Comparison of ENCODE assay signal across 8 cellular contexts in genomic region chr15:84982301-84982920, GRCh38. TPM values are rescaled to one million over a fixed set of nuclear protein-coding genes. Genes with fewer than 3 reads are reported as not detected.
A peak's percentile ranks its signal among the peaks of the same experiment; 100 is the strongest.
DNase-seq lines count a peak whose midpoint lies in the region; ATAC-seq and TF ChIP-seq lines count a peak whose summit lies in the region.

No MANE protein-coding gene starts in this region.

- TF ChIP-seq POLR2A in lower leg skin (IDR thresholded peaks at IDR 0.05) = no peak

- peak overlapping the region; percentile 80 for H3K4me3 Mint-ChIP-seq in WTC11

- no peaks in the 10 kb centered on the region for H3K9me3 ChIP-seq in HEK293 (ENCODE audit: control insufficient read depth, insufficient read depth, low read depth, low read length)

- H3K79me2 ChIP-seq in ACC112 (ENCODE audit: control insufficient read depth, insufficient read depth, low read length, unreplicated experiment) = peaks cover 42% of the 10 kb centered on the region

- DNase-seq in WTC11 (ENCODE audit: low spot score) = no peak
- peak; percentile 18 for DNase-seq in cerebellar cortex (ENCODE audit: low spot score)
- peak; percentile 18 to 90 for DNase-seq in lower leg skin (ENCODE audit: low spot score in 2 of 2)
- DNase-seq in stimulated activated CD4-positive, alpha-beta T cell treated with anti-CD3 and anti-CD28 coated beads, TNF-alpha, amount 100 ng/mL, for 1 hour (ENCODE audit: low read depth in 3 of 3, low spot score in 1 of 3) = peak in 2 of 3 donors; percentile 21 to 33
- no peak for DNase-seq in NCI-H146 treated with DMSO at 0.1 percent for 48 hours (lab: John Stamatoyannopoulos, UW; ENCODE audit: unreplicated experiment)

- ATAC-seq in WTC11 = no peak
- no peak for ATAC-seq in GM18517 (IDR thresholded peaks at IDR 0.05; ENCODE audit: unreplicated experiment)

- peaks cover 14% of the 10 kb centered on the region for H3K4me1 ChIP-seq in ACC112 (ENCODE audit: control insufficient read depth, insufficient read depth, low read length, unreplicated experiment)
- peaks cover 23% of the 10 kb centered on the region for H3K4me1 ChIP-seq in HEK293 (ENCODE audit: control insufficient read depth, insufficient read depth, low read length)

- H3K27ac Mint-ChIP-seq in WTC11 = no peak overlapping the region

- H3K27ac ChIP-seq in ACC112 (ENCODE audit: low read depth, low read length) = peak overlapping the region; percentile 71; the same call in 1 of the 2 replicates
- H3K27ac ChIP-seq in HEK293 (ENCODE audit: extremely low read depth, low read depth, low read length) = peak overlapping the region; percentile 77; the same call in 1 of the 2 replicates

- H3K4me3 ChIP-seq in ACC112 (ENCODE audit: low read depth, low read length) (peak overlapping the region; percentile 97), HEK293 (ENCODE audit: low read depth, low read length) (peak overlapping the region; percentile 76), lower leg skin (ENCODE audit: low read depth, poor library complexity, severe bottlenecking) (peak overlapping the region; percentile 78)

- intact Hi-C loops in lower leg skin (cut with DNase I; ENCODE audit: low total_unique reads) = no loop called here

- H3K36me3 ChIP-seq in ACC112 (ENCODE audit: insufficient read depth, low read length) (no peaks in the 10 kb centered on the region), HEK293 (ENCODE audit: control insufficient read depth in 2 of 2, insufficient read depth in 1 of 2, low read length in 2 of 2) (no peaks in the 10 kb centered on the region)

- no peaks in the 10 kb centered on the region for H3K27me3 ChIP-seq in ACC112 (ENCODE audit: insufficient read depth, low read length)

- H3K36me3 Mint-ChIP-seq in WTC11 = no peaks in the 10 kb centered on the region

- TF ChIP-seq CTCF in HEK293 (tag by site-specific recombination; IDR thresholded peaks at IDR 0.05) = no peak
- no peak for TF ChIP-seq CTCF in WTC11 (IDR thresholded peaks at IDR 0.05)
- TF ChIP-seq CTCF in lower leg skin (IDR thresholded peaks at IDR 0.05) = no peak

- peaks cover 29% of the 10 kb centered on the region for H3K4me1 Mint-ChIP-seq in WTC11

- WGBS in lower leg skin, 2 donors = 1 to 2% methylated on average over 33 to 36 of the region's 46 CpGs

- CTCF ChIA-PET in HEK293 (lab: Yijun Ruan, JAX) = interaction anchor here (0.6 to 1.2 kb wide), 3 partner anchors 53 to 340 kb away, joined by 3 to 4 read pairs (median 3); no protein-coding TSS in a partner anchor
- CTCF ChIA-PET in WTC11 (lab: Charles Lee) = interaction anchor here (1.7 kb wide), 1 partner anchor 186 kb away, joined by 5 read pairs; no protein-coding TSS in a partner anchor

- H2AFZ ChIP-seq in ACC112 (ENCODE audit: low read length, unreplicated experiment) = peak overlapping the region; percentile 96

- peaks cover 50% of the 10 kb centered on the region for H3K27me3 Mint-ChIP-seq in WTC11 (ENCODE audit: low read depth)

- no peaks in the 10 kb centered on the region for H3K9me3 Mint-ChIP-seq in WTC11

- POLR2A ChIA-PET in HEK293 (lab: Yijun Ruan, JAX) = interaction anchor here (1.9 kb wide), 1 partner anchor 25 kb away, joined by 4 read pairs; no protein-coding TSS in a partner anchor
- POLR2A ChIA-PET in WTC11 (lab: Charles Lee) = interaction anchor here (2.0 kb wide), 1 partner anchor 28 kb away, joined by 5 read pairs; no protein-coding TSS in a partner anchor

TF ChIP-seq in HEK293, 187 proteins besides CTCF, POLR2A, EP300 and RAD21 (continues in another document):
- TF ChIP-seq ZNF514 (tag by site-specific recombination; IDR thresholded peaks at IDR 0.05) (no peak), ZNF274 (IDR thresholded peaks at IDR 0.05; ENCODE audit: low read length) (no peak), ZNF274 (tag by site-specific recombination; IDR thresholded peaks at IDR 0.05; ENCODE audit: borderline replicate concordance) (no peak), ZBTB49 (tag by site-specific recombination; IDR thresholded peaks at IDR 0.05; ENCODE audit: low read depth) (no peak), ZXDB (tag by site-specific recombination; IDR thresholded peaks at IDR 0.05) (peak; percentile 46; the same call in 1 of the 2 replicates), PATZ1 (tag by site-specific recombination; IDR thresholded peaks at IDR 0.05) (peak; percentile 33), ZNF501 (tag by site-specific recombination; IDR thresholded peaks at IDR 0.05) (no peak), ZSCAN30 (tag by site-specific recombination; IDR thresholded peaks at IDR 0.05) (no peak)

TF ChIP-seq in WTC11, 78 proteins besides CTCF, POLR2A, EP300 and RAD21:
- TF ChIP-seq TEAD1 (CRISPR knock-in tag; IDR thresholded peaks at IDR 0.05) (no peak), ZNF396 (CRISPR knock-in tag; IDR thresholded peaks at IDR 0.05; ENCODE audit: borderline replicate concordance) (no peak), MYBL2 (CRISPR knock-in tag; IDR thresholded peaks at IDR 0.05) (no peak), JAZF1 (CRISPR knock-in tag; IDR thresholded peaks at IDR 0.05) (no peak), HMGA2 (CRISPR knock-in tag; IDR thresholded peaks at IDR 0.05) (no peak), SMAD3 (CRISPR knock-in tag; IDR thresholded peaks at IDR 0.05; ENCODE audit: borderline replicate concordance) (no peak), AFF4 (CRISPR knock-in tag; IDR thresholded peaks at IDR 0.05; ENCODE audit: borderline replicate concordance) (no peak), ATF2 (CRISPR knock-in tag; IDR thresholded peaks at IDR 0.05; ENCODE audit: borderline replicate concordance, low read depth) (no peak)

RNA-seq across cellular contexts. Expression of gene PDE8A, which starts 0.8 kb away (rescaled TPM):
- total RNA-seq in WTC11 (2021) (10.2 to 13.9 TPM (median 12.7 TPM) in 3 replicates), lower leg skin (10 to 100 TPM; 14.7 to 23.1 (median 19.4) TPM)

Comparison
In these comparisons a context has a peak if more than half of its experiments do, and no peak if none do; other contexts are left out.
1. DNase-seq: peak in cerebellar cortex (single experiment), lower leg skin (2 of 2) and stimulated activated CD4-positive, alpha-beta T cell treated with anti-CD3 and anti-CD28 coated beads, TNF-alpha, amount 100 ng/mL, for 1 hour (2 of 3); none in WTC11 (single experiment) and NCI-H146 treated with DMSO at 0.1 percent for 48 hours (single experiment).
2. Peak in every context shown above with its lines, with median percentiles within 50 percentile points of each other: H3K4me3 ChIP-seq.